In the genomic region with DNA sequence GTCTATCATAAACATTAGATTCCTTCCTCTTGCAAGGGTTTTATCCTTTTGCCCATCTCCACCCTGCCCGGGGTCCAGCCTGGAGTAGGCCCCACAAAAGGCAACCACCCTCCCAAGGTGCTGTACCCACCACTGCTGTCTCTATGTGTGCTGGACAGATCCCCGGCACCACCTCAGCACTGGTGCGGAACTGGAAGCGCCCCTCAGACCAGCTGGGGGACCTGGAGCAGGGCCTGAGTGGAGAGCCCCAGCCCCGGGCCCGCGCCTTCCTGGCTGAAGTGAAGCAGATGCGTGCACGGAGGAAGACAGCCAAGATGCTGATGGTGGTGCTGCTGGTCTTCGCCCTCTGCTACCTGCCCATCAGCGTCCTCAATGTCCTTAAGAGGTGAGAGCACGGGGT, we compare ENCODE assay signal across 19 cellular contexts. TPM values are rescaled to one million over a fixed set of nuclear protein-coding genes. Genes with fewer than 3 reads are reported as not detected.
DNase-seq lines count a peak whose midpoint lies in the region; ATAC-seq, FAIRE-seq and TF ChIP-seq lines count a peak whose summit lies in the region.
"Had no signal": no experiment of that assay in that cellular context is flagged by ENCODE, and none has a peak within 500 bp of the region (broad histone marks: within the 10 kb centered on the region; RNA-seq: fewer than 3 reads in every experiment).

No MANE protein-coding gene starts in this region.

- H3K4me3 Mint-ChIP-seq in activated CD4-positive, alpha-beta memory T cell treated with anti-CD3 and anti-CD28 coated beads for 36 hours, result no peak overlapping the region
- H3K4me3 Mint-ChIP-seq in activated CD4-positive, alpha-beta memory T cell treated with anti-CD3 and anti-CD28 coated beads, Interleukin-2, amount 10 ng/mL, durations not matched to agents 7 days and 5 days, result no peak overlapping the region
- H3K4me3 Mint-ChIP-seq in T-cell, result no peak overlapping the region
- H3K4me3 Mint-ChIP-seq: CD4-positive, alpha-beta T cell had no signal

- no peaks in the 10 kb centered on the region for H3K9me3 ChIP-seq in GM12878 (replicated peaks; ENCODE audit: control insufficient read depth, insufficient read depth, low read length)

- H3K27ac Mint-ChIP-seq in activated CD4-positive, alpha-beta memory T cell treated with anti-CD3 and anti-CD28 coated beads for 36 hours, result no peak overlapping the region
- no peak overlapping the region for H3K27ac Mint-ChIP-seq in activated CD4-positive, alpha-beta memory T cell treated with anti-CD3 and anti-CD28 coated beads, Interleukin-2, amount 10 ng/mL, durations not matched to agents 7 days and 5 days
- H3K27ac Mint-ChIP-seq in T-cell, result no peak overlapping the region
- H3K27ac Mint-ChIP-seq: CD4-positive, alpha-beta T cell had no signal

- H3K27me3 ChIP-seq in GM12878 (replicated peaks in 1 of 2; ENCODE audit: control insufficient read depth in 2 of 2, insufficient read depth in 2 of 2, low read length in 1 of 2), result no peaks in the 10 kb centered on the region

- WGBS in GM12878 (ENCODE audit: insufficient coverage, insufficient replicate concordance, low lambda C conversion rate, missing lambda C conversion rate), result 96% methylated on average over 12 of the region's 12 CpGs

- no peak overlapping the region for H3K9ac ChIP-seq in GM12878 (ENCODE audit: control insufficient read depth, insufficient read depth, low read length)

- peak; percentile 7 for DNase-seq in activated CD4-positive, alpha-beta memory T cell treated with anti-CD3 and anti-CD28 coated beads for 36 hours
- no peak for DNase-seq in activated CD4-positive, alpha-beta memory T cell treated with anti-CD3 and anti-CD28 coated beads, Interleukin-2, amount 10 ng/mL, durations not matched to agents 7 days and 5 days
- no peak for DNase-seq in GM12878 (ENCODE audit: low read depth, low spot score)
- DNase-seq in stimulated activated CD8-positive, alpha-beta memory T cell treated with anti-CD3 and anti-CD28 coated beads, Interleukin-4, amount 100 ng/mL, for 48 hours, result peak; percentile 18
- no peak for DNase-seq in T-cell
- DNase-seq in activated CD4-positive, alpha-beta T cell treated with anti-CD3 and anti-CD28 coated beads, Interleukin-2, amount 50 U/mL, for 4 hours, result no peak
- DNase-seq: 8988T; AML-193; C1 segment of cervical spinal cord; Calu3; CD4-positive, alpha-beta T cell; DMS 273 treated with DMSO at 0.1 percent for 48 hours; DMS79 had no signal

- TF ChIP-seq CTCF in GM12878 (IDR thresholded peaks at IDR 0.05 in 2 of 3, conservative IDR thresholded peaks at IDR 0.05 in 1 of 3; ENCODE audit: control insufficient read depth in 2 of 3, extremely low read depth in 1 of 3, insufficient read depth in 1 of 3, low read depth in 3 of 3, low read length in 3 of 3), result no peak

- SMC1A ChIA-PET in GM12878 (lab: Charles Lee; ENCODE audit: uncharacterized antibody, unreplicated experiment), result interaction anchor here (1.0 kb wide), 1 partner anchor 14 kb away, joined by 3 read pairs; no protein-coding TSS in a partner anchor

- H3K9me3 Mint-ChIP-seq in activated CD4-positive, alpha-beta memory T cell treated with anti-CD3 and anti-CD28 coated beads for 36 hours, result no peaks in the 10 kb centered on the region
- H3K9me3 Mint-ChIP-seq in activated CD4-positive, alpha-beta memory T cell treated with anti-CD3 and anti-CD28 coated beads, Interleukin-2, amount 10 ng/mL, durations not matched to agents 7 days and 5 days, result no peaks in the 10 kb centered on the region
- H3K9me3 Mint-ChIP-seq in T-cell, result no peaks in the 10 kb centered on the region
- H3K9me3 Mint-ChIP-seq: CD4-positive, alpha-beta T cell had no signal

- TF ChIP-seq POLR2A in GM12878 (IDR thresholded peaks at IDR 0.05; ENCODE audit: low read depth, low read length), result peak; percentile 37; the same call in 1 of the 2 replicates

- H3K79me2 ChIP-seq in GM12878 (ENCODE audit: control insufficient read depth, insufficient read depth, low read length), result no peaks in the 10 kb centered on the region

- H3K27ac ChIP-seq in GM12878 (ENCODE audit: control insufficient read depth, insufficient read depth), result no peak overlapping the region
- H3K27ac ChIP-seq: HL-60 had no signal

- CTCF ChIA-PET in activated CD4-positive, alpha-beta memory T cell treated with anti-CD3 and anti-CD28 coated beads for 36 hours (lab: Charles Lee), result no interaction called here
- CTCF ChIA-PET in activated CD4-positive, alpha-beta memory T cell treated with anti-CD3 and anti-CD28 coated beads, Interleukin-2, amount 10 ng/mL, durations not matched to agents 7 days and 5 days (lab: Charles Lee), result no interaction called here
- CTCF ChIA-PET in GM12878 (lab: Yijun Ruan, JAX), result interaction anchor here (0.8 to 1.0 kb wide), 2 partner anchors 11 to 166 kb away, joined by 3 to 4 read pairs; no protein-coding TSS in a partner anchor
- CTCF ChIA-PET in T-cell (lab: Charles Lee), result no interaction called here

- no peak for FAIRE-seq in GM12878 (lab: Jason Lieb, UNC)
- FAIRE-seq: GM12892, GM19239 had no signal

- no peak for TF ChIP-seq RAD21 in GM12878 (IDR thresholded peaks at IDR 0.05; ENCODE audit: insufficient read depth, low read depth, low read length)

- RAD21 ChIA-PET in GM12878 (lab: Charles Lee; ENCODE audit: unreplicated experiment), result no interaction called here

- intact Hi-C loops in activated CD4-positive, alpha-beta memory T cell treated with anti-CD3 and anti-CD28 coated beads for 36 hours (cut with micrococcal nuclease), result no loop called here
- intact Hi-C loops in GM12878 (cut with micrococcal nuclease; ENCODE audit: unreplicated experiment), result no loop called here

- H3K4me3 ChIP-seq in GM12878, result no peak overlapping the region

- H2AFZ ChIP-seq in GM12878 (ENCODE audit: control insufficient read depth, low read depth, low read length), result no peak overlapping the region

- H3K36me3 Mint-ChIP-seq in activated CD4-positive, alpha-beta memory T cell treated with anti-CD3 and anti-CD28 coated beads for 36 hours, result peaks cover 2% of the 10 kb centered on the region
- H3K36me3 Mint-ChIP-seq in activated CD4-positive, alpha-beta memory T cell treated with anti-CD3 and anti-CD28 coated beads, Interleukin-2, amount 10 ng/mL, durations not matched to agents 7 days and 5 days (ENCODE audit: low read depth), result peaks cover 7% of the 10 kb centered on the region
- peaks cover 24% of the 10 kb centered on the region for H3K36me3 Mint-ChIP-seq in T-cell

- peaks cover 8% of the 10 kb centered on the region for H3K27me3 Mint-ChIP-seq in activated CD4-positive, alpha-beta memory T cell treated with anti-CD3 and anti-CD28 coated beads for 36 hours
- H3K27me3 Mint-ChIP-seq in activated CD4-positive, alpha-beta memory T cell treated with anti-CD3 and anti-CD28 coated beads, Interleukin-2, amount 10 ng/mL, durations not matched to agents 7 days and 5 days, result peaks cover 10% of the 10 kb centered on the region
- peaks cover 3 to 12% of the 10 kb centered on the region in 2 donors for H3K27me3 Mint-ChIP-seq in T-cell

- H3K36me3 ChIP-seq in GM12878 (ENCODE audit: control insufficient read depth in 2 of 2, insufficient read depth in 2 of 2, low read length in 1 of 2), result peaks cover 12% of the 10 kb centered on the region in 2 experiments; a peak in 3 of 4 replicates

- in situ Hi-C loops in GM12878 (cut with MboI), result no loop called here

- H3K4me2 ChIP-seq in GM12878 (ENCODE audit: control insufficient read depth, insufficient read depth), result no peak overlapping the region

- BruUV-seq in GM12878 (replicated peaks; lab: Mats Ljungman, UMichigan), result no TSS peak

- H4K20me1 ChIP-seq in GM12878 (ENCODE audit: control insufficient read depth, insufficient read depth), result no peaks in the 10 kb centered on the region

- no peaks in the 10 kb centered on the region for H3K4me1 Mint-ChIP-seq in activated CD4-positive, alpha-beta memory T cell treated with anti-CD3 and anti-CD28 coated beads for 36 hours (ENCODE audit: low read depth)
- peaks cover 14% of the 10 kb centered on the region for H3K4me1 Mint-ChIP-seq in activated CD4-positive, alpha-beta memory T cell treated with anti-CD3 and anti-CD28 coated beads, Interleukin-2, amount 10 ng/mL, durations not matched to agents 7 days and 5 days
- peaks cover 0 to 4% (median 3%) of the 10 kb centered on the region in 3 donors for H3K4me1 Mint-ChIP-seq in T-cell

- POLR2A ChIA-PET in activated CD4-positive, alpha-beta memory T cell treated with anti-CD3 and anti-CD28 coated beads for 36 hours (lab: Charles Lee), result no interaction called here
- POLR2A ChIA-PET in activated CD4-positive, alpha-beta memory T cell treated with anti-CD3 and anti-CD28 coated beads, Interleukin-2, amount 10 ng/mL, durations not matched to agents 7 days and 5 days (lab: Charles Lee), result no interaction called here
- POLR2A ChIA-PET in GM12878 (lab: Charles Lee) (no interaction called here), T-cell (lab: Charles Lee) (no interaction called here)

- no peaks in the 10 kb centered on the region; the same call in none of the 2 replicates for H3K4me1 ChIP-seq in GM12878 (ENCODE audit: control insufficient read depth, insufficient read depth, low read length)

- no peak for ATAC-seq in GM12878
- ATAC-seq in T-cell (replicated peaks in 1 of 4), result no peak
- ATAC-seq in GM21825 (IDR thresholded peaks at IDR 0.05; ENCODE audit: unreplicated experiment), result no peak
- ATAC-seq: HCT116 had no signal

- TF ChIP-seq EP300 in GM12878 (IDR thresholded peaks at IDR 0.05; ENCODE audit: borderline replicate concordance in 1 of 2, control insufficient read depth in 1 of 2, low read depth in 2 of 2, low read length in 2 of 2), result no peak

RNA-seq across cellular contexts. Expression of a gene that starts 5.9 kb away (rescaled TPM):
- total RNA-seq in activated CD4-positive, alpha-beta memory T cell treated with anti-CD3 and anti-CD28 coated beads for 36 hours, result not detected
- total RNA-seq in activated CD4-positive, alpha-beta memory T cell treated with anti-CD3 and anti-CD28 coated beads, Interleukin-2, amount 10 ng/mL, durations not matched to agents 7 days and 5 days, result not detected
- total RNA-seq in GM12878 (2013; cell fraction: nucleolus; rRNA removed), result not detected in 2 replicates
- total RNA-seq in GM12878 (2014; rRNA removed) (0.11 TPM in 1 of 2 replicates, not detected in the other), GM12878 (2014; rRNA removed; fragmentation: Illumina TruSeq; extraction: Trizol) (not detected in 2 replicates), GM12878 (2021) (not detected in 2 replicates), T-cell (not detected)
- not detected for polyA plus RNA-seq in GM12878 (2011; ENCODE audit: low read depth)
- polyA plus RNA-seq in GM12878 (2011; rRNA removed) (not detected in 2 replicates), GM12878 (2014; fragmentation: Illumina TruSeq; extraction: Trizol) (not detected in 2 replicates), GM12878 (2014; fragmentation: Nextera tagmentation; extraction: Ambion mirVana) (not detected), GM12878 (2014; rRNA removed) (not detected in 2 replicates), GM12878 (2016; fragmentation: Nextera tagmentation; extraction: Ambion mirVana) (not detected)
- polyA plus RNA-seq in GM12878 (2011; cell fraction: cytosol; rRNA removed), result 0.04 TPM in 1 of 2 replicates, not detected in the other
- not detected in 2 replicates for polyA plus RNA-seq in GM12878 (2011; cell fraction: nucleus; rRNA removed)
- polyA plus RNA-seq in GM12878 (2012), result not detected in 2 replicates
- not detected in 2 replicates for polyA minus RNA-seq in GM12878 (2011; rRNA and poly(A)+ RNA removed)
- polyA minus RNA-seq in GM12878 (2011; cell fraction: cytosol; rRNA and poly(A)+ RNA removed), result not detected in 2 replicates
- not detected in 2 replicates for polyA minus RNA-seq in GM12878 (2011; cell fraction: nucleus; rRNA and poly(A)+ RNA removed)
- total RNA-seq: Calu3; CD4-positive, alpha-beta T cell; H4 had no signal

RNA-seq across cellular contexts. Expression of a gene that starts 21.3 kb away (rescaled TPM):
- 10 to 100 TPM; 55.3 to 56.4 TPM for total RNA-seq in activated CD4-positive, alpha-beta memory T cell treated with anti-CD3 and anti-CD28 coated beads for 36 hours
- 10 to 100 TPM; 50.4 to 50.5 TPM for total RNA-seq in activated CD4-positive, alpha-beta memory T cell treated with anti-CD3 and anti-CD28 coated beads, Interleukin-2, amount 10 ng/mL, durations not matched to agents 7 days and 5 days
- 18.2 and 22.2 TPM in 2 replicates for total RNA-seq in GM12878 (2013; cell fraction: nucleolus; rRNA removed)
- total RNA-seq in GM12878 (2014; rRNA removed), result 92.9 and 107 TPM in 2 replicates
- total RNA-seq in GM12878 (2014; rRNA removed; fragmentation: Illumina TruSeq; extraction: Trizol), result 46.3 and 46.4 TPM in 2 replicates
- total RNA-seq in GM12878 (2021), result 59.5 and 60.1 TPM in 2 replicates
- polyA plus RNA-seq in GM12878 (2011; ENCODE audit: low read depth), result 40.3 TPM
- polyA plus RNA-seq in GM12878 (2011; rRNA removed), result 61.3 and 100 TPM in 2 replicates
- polyA plus RNA-seq in GM12878 (2011; cell fraction: cytosol; rRNA removed), result 141 and 161 TPM in 2 replicates
- polyA plus RNA-seq in GM12878 (2011; cell fraction: nucleus; rRNA removed), result 88.6 and 89.0 TPM in 2 replicates
- 38.7 and 47.8 TPM in 2 replicates for polyA plus RNA-seq in GM12878 (2012)
- polyA plus RNA-seq in GM12878 (2014; fragmentation: Illumina TruSeq; extraction: Trizol), result 50.3 and 80.4 TPM in 2 replicates
- 10 to 100 TPM; 27.1 to 40.4 TPM for polyA plus RNA-seq in GM12878 (2014; fragmentation: Nextera tagmentation; extraction: Ambion mirVana)
- 92.2 and 95.5 TPM in 2 replicates for polyA plus RNA-seq in GM12878 (2014; rRNA removed)
- 10 to 100 TPM; 77.5 to 86.6 TPM for polyA plus RNA-seq in GM12878 (2016; fragmentation: Nextera tagmentation; extraction: Ambion mirVana)
- polyA minus RNA-seq in GM12878 (2011; rRNA and poly(A)+ RNA removed), result 104 and 151 TPM in 2 replicates
- polyA minus RNA-seq in GM12878 (2011; cell fraction: cytosol; rRNA and poly(A)+ RNA removed), result 33.3 and 37.6 TPM in 2 replicates
- 19.7 and 29.3 TPM in 2 replicates for polyA minus RNA-seq in GM12878 (2011; cell fraction: nucleus; rRNA and poly(A)+ RNA removed)
- 10 to 100 TPM; 38.7 to 49.8 (median 42.4) TPM for total RNA-seq in T-cell

RNA-seq across cellular contexts. Expression of a gene that starts 47.0 kb away (rescaled TPM):
- not detected for total RNA-seq in activated CD4-positive, alpha-beta memory T cell treated with anti-CD3 and anti-CD28 coated beads for 36 hours
- not detected for total RNA-seq in activated CD4-positive, alpha-beta memory T cell treated with anti-CD3 and anti-CD28 coated beads, Interleukin-2, amount 10 ng/mL, durations not matched to agents 7 days and 5 days
- total RNA-seq in GM12878 (2013; cell fraction: nucleolus; rRNA removed), result 0.64 TPM in 1 of 2 replicates, not detected in the other
- 0.27 TPM in 1 of 2 replicates, not detected in the other for total RNA-seq in GM12878 (2014; rRNA removed)
- total RNA-seq in GM12878 (2014; rRNA removed; fragmentation: Illumina TruSeq; extraction: Trizol), result not detected in 2 replicates
- 0.23 and 0.40 TPM in 2 replicates for total RNA-seq in GM12878 (2021)
- polyA plus RNA-seq in GM12878 (2011; ENCODE audit: low read depth), result not detected
- 0.36 and 0.49 TPM in 2 replicates for polyA plus RNA-seq in GM12878 (2011; rRNA removed)
- polyA plus RNA-seq in GM12878 (2011; cell fraction: cytosol; rRNA removed), result 0.46 and 0.67 TPM in 2 replicates
- 3.2 and 4.7 TPM in 2 replicates for polyA plus RNA-seq in GM12878 (2011; cell fraction: nucleus; rRNA removed)
- 0.20 and 0.25 TPM in 2 replicates for polyA plus RNA-seq in GM12878 (2012)
- not detected in 2 replicates for polyA plus RNA-seq in GM12878 (2014; fragmentation: Illumina TruSeq; extraction: Trizol)
- not detected for polyA plus RNA-seq in GM12878 (2014; fragmentation: Nextera tagmentation; extraction: Ambion mirVana)
- 0.04 TPM in 1 of 2 replicates, not detected in the other for polyA plus RNA-seq in GM12878 (2014; rRNA removed)
- polyA plus RNA-seq in GM12878 (2016; fragmentation: Nextera tagmentation; extraction: Ambion mirVana), result under 1 TPM in 1 of 2 experiments, not detected in 1; 0.20 TPM
- polyA minus RNA-seq in GM12878 (2011; rRNA and poly(A)+ RNA removed), result 0.51 and 0.98 TPM in 2 replicates
- polyA minus RNA-seq in GM12878 (2011; cell fraction: cytosol; rRNA and poly(A)+ RNA removed), result not detected in 2 replicates
- 0.73 and 1.8 TPM in 2 replicates for polyA minus RNA-seq in GM12878 (2011; cell fraction: nucleus; rRNA and poly(A)+ RNA removed)
- total RNA-seq in T-cell, result under 1 TPM in 3 of 5 donors, not detected in 2; 0.43 to 0.61 (median 0.44) TPM
- total RNA-seq: CD4-positive, alpha-beta T cell had no signal

Comparison
In these comparisons a context has a peak if more than half of its experiments do, and no peak if none do; other contexts are left out.
1. DNase-seq: peak in activated CD4-positive, alpha-beta memory T cell treated with anti-CD3 and anti-CD28 coated beads for 36 hours (single experiment) and stimulated activated CD8-positive, alpha-beta memory T cell treated with anti-CD3 and anti-CD28 coated beads, Interleukin-4, amount 100 ng/mL, for 48 hours (single experiment); none in activated CD4-positive, alpha-beta memory T cell treated with anti-CD3 and anti-CD28 coated beads, Interleukin-2, amount 10 ng/mL, durations not matched to agents 7 days and 5 days (single experiment), GM12878 (single experiment), T-cell (0 of 34) and activated CD4-positive, alpha-beta T cell treated with anti-CD3 and anti-CD28 coated beads, Interleukin-2, amount 50 U/mL, for 4 hours (0 of 2).